ENCODE assay signal across 1 cellular context in genomic region chr3:42022355-42022754, GRCh38.
TF ChIP-seq lines count a peak whose summit lies in the region.

No MANE protein-coding gene starts in this region.

TF ChIP-seq in IMR-90, 13 proteins besides CTCF, POLR2A, EP300 and RAD21 (continued from another document):
- TF ChIP-seq RCOR1 (IDR thresholded peaks at IDR 0.05; ENCODE audit: insufficient replicate concordance, low read length) (no peak), CEBPB (IDR thresholded peaks at IDR 0.05; ENCODE audit: low read depth, low read length) (no peak), MAZ (IDR thresholded peaks at IDR 0.05; ENCODE audit: borderline replicate concordance, low read depth, low read length) (no peak), MXI1 (IDR thresholded peaks at IDR 0.05; ENCODE audit: borderline replicate concordance, low read depth, low read length) (no peak), RFX5 (IDR thresholded peaks at IDR 0.05; ENCODE audit: low read depth, low read length) (no peak)
